8 cellular contexts compared by ENCODE assay signal in genomic region chr10:12448729-12449391, GRCh38.
A peak's percentile ranks its signal among the peaks of the same experiment; 100 is the strongest.
DNase-seq lines count a peak whose midpoint lies in the region; FAIRE-seq and TF ChIP-seq lines count a peak whose summit lies in the region.

No MANE protein-coding gene starts in this region.

- H3K27me3 Mint-ChIP-seq in activated CD4-positive, alpha-beta memory T cell treated with anti-CD3 and anti-CD28 coated beads for 36 hours = no peaks in the 10 kb centered on the region

- H3K4me3 ChIP-seq in GM23248 (peak overlapping the region; percentile 39), endothelial cell of umbilical vein (replicated peaks in 1 of 3; ENCODE audit: insufficient read depth in 1 of 3, low read depth in 1 of 3, low read length in 3 of 3) (no peak overlapping the region)

- BruUV-seq in endothelial cell of umbilical vein (replicated peaks; lab: Mats Ljungman, UMichigan) = no TSS peak

- H3K4me1 ChIP-seq in GM23248 (ENCODE audit: insufficient read depth) = peaks cover 6% of the 10 kb centered on the region; the same call in 1 of the 2 replicates
- no peaks in the 10 kb centered on the region for H3K4me1 ChIP-seq in endothelial cell of umbilical vein (ENCODE audit: control insufficient read depth, extremely low read depth, insufficient read depth, low read length)

- no peaks in the 10 kb centered on the region for H3K79me2 ChIP-seq in GM23248 (ENCODE audit: insufficient read depth)
- no peaks in the 10 kb centered on the region for H3K79me2 ChIP-seq in endothelial cell of umbilical vein (ENCODE audit: control insufficient read depth, insufficient read depth, low read length)

- peaks cover 21% of the 10 kb centered on the region for H3K27me3 ChIP-seq in GM23248 (replicated peaks; ENCODE audit: insufficient read depth)
- no peaks in the 10 kb centered on the region for H3K27me3 ChIP-seq in endothelial cell of umbilical vein (ENCODE audit: control insufficient read depth in 2 of 2, insufficient read depth in 2 of 2, low read length in 2 of 2)

- CTCF ChIA-PET in activated CD4-positive, alpha-beta memory T cell treated with anti-CD3 and anti-CD28 coated beads for 36 hours (lab: Charles Lee) = interaction anchor here (0.9 to 1.5 kb wide), 4 partner anchors 184 to 651 kb away, joined by 3 to 8 read pairs (median 3); partner anchors contain the start of gene OPTN
- CTCF ChIA-PET in endothelial cell of umbilical vein (lab: Charles Lee) = interaction anchor here (0.6 kb wide), 1 partner anchor 66 kb away, joined by 3 read pairs; no protein-coding TSS in a partner anchor

- H3K9me2 ChIP-seq in GM23248 (ENCODE audit: insufficient read depth) = no peaks in the 10 kb centered on the region

- H3K27ac Mint-ChIP-seq in activated CD4-positive, alpha-beta memory T cell treated with anti-CD3 and anti-CD28 coated beads for 36 hours = peak overlapping the region; percentile 89

- peak; percentile 94 for DNase-seq in DMS53 (lab: John Stamatoyannopoulos, UW)
- peak; percentile 87 for DNase-seq in GM23248
- peak; percentile 46 for DNase-seq in NAMALWA (ENCODE audit: low spot score)
- DNase-seq in activated CD4-positive, alpha-beta memory T cell treated with anti-CD3 and anti-CD28 coated beads for 36 hours = peak; percentile 88
- DNase-seq in endothelial cell of umbilical vein (ENCODE audit: low read depth, low spot score) = peak; percentile 9
- peak; percentile 25 for DNase-seq in stimulated activated CD4-positive, alpha-beta T cell treated with anti-CD3 and anti-CD28 coated beads, Interleukin-1b, Interleukin-23, amount 100 ng/mL, for 1 hour (ENCODE audit: low read depth in 2 of 2)
- DNase-seq in NCI-H82 treated with DMSO at 0.1 percent for 48 hours (lab: John Stamatoyannopoulos, UW; ENCODE audit: unreplicated experiment) = no peak
- no peak for DNase-seq in NCI-H748 treated with DMSO at 0.1 percent for 48 hours (lab: John Stamatoyannopoulos, UW)

- WGBS in GM23248 (ENCODE audit: low coverage in 1 of 2, low lambda C conversion rate in 2 of 2, missing lambda C conversion rate in 2 of 2), 2 experiments = 31 to 32% methylated on average over 18 of the region's 18 CpGs

- H3K4me2 ChIP-seq in GM23248 (ENCODE audit: unreplicated experiment) = peak overlapping the region; percentile 45
- H3K4me2 ChIP-seq in endothelial cell of umbilical vein (ENCODE audit: insufficient read depth, low read length) = no peak overlapping the region

- in situ Hi-C loops in GM23248 (cut with MboI) = no loop called here

- H3K4me1 Mint-ChIP-seq in activated CD4-positive, alpha-beta memory T cell treated with anti-CD3 and anti-CD28 coated beads for 36 hours (ENCODE audit: low read depth) = peaks cover 43% of the 10 kb centered on the region

- peaks cover 3% of the 10 kb centered on the region; the same call in 1 of the 2 replicates for H3F3A ChIP-seq in GM23248 (ENCODE audit: insufficient read depth)

- peak; percentile 44 for FAIRE-seq in endothelial cell of umbilical vein (lab: Jason Lieb, UNC)

- no peaks in the 10 kb centered on the region for H3K36me3 ChIP-seq in GM23248 (ENCODE audit: low read depth)
- H3K36me3 ChIP-seq in endothelial cell of umbilical vein (ENCODE audit: control insufficient read depth in 2 of 2, extremely low read depth in 1 of 2, insufficient read depth in 2 of 2, low read length in 2 of 2) = no peaks in the 10 kb centered on the region

- no peaks in the 10 kb centered on the region for H3K36me3 Mint-ChIP-seq in activated CD4-positive, alpha-beta memory T cell treated with anti-CD3 and anti-CD28 coated beads for 36 hours

- H3K9me3 ChIP-seq in GM23248 (ENCODE audit: low read depth) (no peaks in the 10 kb centered on the region), endothelial cell of umbilical vein (replicated peaks; ENCODE audit: control insufficient read depth, insufficient read depth, low read length) (no peaks in the 10 kb centered on the region)

- H3K27ac ChIP-seq in GM23248 = peak overlapping the region; percentile 41
- no peak overlapping the region for H3K27ac ChIP-seq in endothelial cell of umbilical vein (ENCODE audit: insufficient read depth, low read depth, low read length)

- dilution Hi-C loops in endothelial cell of umbilical vein (cut with MboI; ENCODE audit: extremely low pct_ligation_motif_present, low sequenced_read_pairs) = no loop called here

- no peaks in the 10 kb centered on the region for H3K9me1 ChIP-seq in endothelial cell of umbilical vein (replicated peaks; ENCODE audit: control insufficient read depth, extremely low read depth, insufficient read depth, low read length)

- TF ChIP-seq CTCF in endothelial cell of umbilical vein (IDR thresholded peaks at IDR 0.05; ENCODE audit: extremely low read depth in 1 of 2, insufficient read depth in 1 of 2, low read depth in 1 of 2, low read length in 2 of 2) = no peak

- H3K9me3 Mint-ChIP-seq in activated CD4-positive, alpha-beta memory T cell treated with anti-CD3 and anti-CD28 coated beads for 36 hours = peaks cover 2% of the 10 kb centered on the region

- TF ChIP-seq POLR2A in endothelial cell of umbilical vein (IDR thresholded peaks at IDR 0.05; ENCODE audit: low read depth, low read length) = no peak

- H2AFZ ChIP-seq in GM23248 = peak overlapping the region; percentile 63
- no peak overlapping the region for H2AFZ ChIP-seq in endothelial cell of umbilical vein (ENCODE audit: low read depth, low read length)

- intact Hi-C loops in activated CD4-positive, alpha-beta memory T cell treated with anti-CD3 and anti-CD28 coated beads for 36 hours (cut with micrococcal nuclease) = loop anchor here (1.0 to 5.0 kb wide), 8 partner anchors 16 to 327 kb away; partner anchors contain the start of gene CAMK1D
- intact Hi-C loops in endothelial cell of umbilical vein (cut with micrococcal nuclease) = no loop called here

- POLR2A ChIA-PET in activated CD4-positive, alpha-beta memory T cell treated with anti-CD3 and anti-CD28 coated beads for 36 hours (lab: Charles Lee) = interaction anchor here (0.7 to 1.2 kb wide), 3 partner anchors 12 to 186 kb away, joined by 3 to 9 read pairs (median 3); no protein-coding TSS in a partner anchor
- POLR2A ChIA-PET in endothelial cell of umbilical vein (lab: Charles Lee) = no interaction called here

- H4K20me1 ChIP-seq in GM23248 (ENCODE audit: insufficient read depth) = no peaks in the 10 kb centered on the region
- no peaks in the 10 kb centered on the region for H4K20me1 ChIP-seq in endothelial cell of umbilical vein (replicated peaks; ENCODE audit: control insufficient read depth, extremely low read depth, insufficient read depth, low read length)

- H3K9ac ChIP-seq in GM23248 (peak overlapping the region; percentile 26; the same call in 1 of the 2 replicates), endothelial cell of umbilical vein (replicated peaks; ENCODE audit: extremely low read depth, insufficient read depth, low read length) (no peak overlapping the region)

- H3K4me3 Mint-ChIP-seq in activated CD4-positive, alpha-beta memory T cell treated with anti-CD3 and anti-CD28 coated beads for 36 hours = peak overlapping the region; percentile 50

TF ChIP-seq in endothelial cell of umbilical vein, 7 proteins besides CTCF, POLR2A, EP300 and RAD21:
- TF ChIP-seq JUN (IDR thresholded peaks at IDR 0.05; ENCODE audit: borderline replicate concordance, insufficient read depth, insufficient read length, low read depth) (peak; percentile 22), GATA2 (IDR thresholded peaks at IDR 0.05; ENCODE audit: insufficient read depth, insufficient read length, low read depth, low read length) (peak; percentile 85), POLR2AphosphoS5 (IDR thresholded peaks at IDR 0.05; ENCODE audit: insufficient read depth, low read depth, low read length) (peak; percentile 63), MAX (IDR thresholded peaks at IDR 0.05; ENCODE audit: insufficient read depth, insufficient read length) (no peak), MYC (IDR thresholded peaks at IDR 0.05; ENCODE audit: low read depth, low read length) (no peak), FOS (IDR thresholded peaks at IDR 0.05; ENCODE audit: borderline replicate concordance, insufficient read depth, low read length) (peak; percentile 26), EZH2 (IDR thresholded peaks at IDR 0.05; ENCODE audit: borderline replicate concordance, low read depth, low read length, severe bottlenecking) (no peak)
TF ChIP-seq in endothelial cell of umbilical vein: peak in this region for 4.

Comparison
In these comparisons a context has a peak if more than half of its experiments do, and no peak if none do; other contexts are left out.
1. DNase-seq: peak in DMS53 (single experiment), GM23248 (single experiment), NAMALWA (single experiment), activated CD4-positive, alpha-beta memory T cell treated with anti-CD3 and anti-CD28 coated beads for 36 hours (single experiment), endothelial cell of umbilical vein (single experiment) and stimulated activated CD4-positive, alpha-beta T cell treated with anti-CD3 and anti-CD28 coated beads, Interleukin-1b, Interleukin-23, amount 100 ng/mL, for 1 hour (2 of 2); none in NCI-H82 treated with DMSO at 0.1 percent for 48 hours (single experiment) and NCI-H748 treated with DMSO at 0.1 percent for 48 hours (single experiment).